Comparison of ENCODE assay signal across 8 cellular contexts in genomic region chrX:18873189-18873791, GRCh38.
A peak's percentile ranks its signal among the peaks of the same experiment; 100 is the strongest.
DNase-seq lines count a peak whose midpoint lies in the region; ATAC-seq, FAIRE-seq and TF ChIP-seq lines count a peak whose summit lies in the region.

No MANE protein-coding gene starts in this region.

- DNase-seq in ACHN (peak; percentile 8), HTR-8/SVneo (ENCODE audit: insufficient read length, low spot score) (peak; percentile 15), astrocyte of the hippocampus (ENCODE audit: low read depth, low spot score) (peak; percentile 76), kidney tubule cell (ENCODE audit: low spot score) (peak; percentile 57), cortex of kidney (lab: John Stamatoyannopoulos, UW) (no peak), GM10248 (ENCODE audit: extremely low spot score) (no peak), AML-193 (lab: John Stamatoyannopoulos, UW) (no peak)

- no peak for FAIRE-seq in HTR-8/SVneo (lab: Jason Lieb, UNC)

- in situ Hi-C loops in ACHN (cut with HindIII; ENCODE audit: low pct_ligation_motif_present, low pct_unique_long_range_greater_than_20kb, low sequenced_read_pairs), result no loop called here

- POLR2A ChIA-PET in GM10248 (lab: Yijun Ruan, JAX), result interaction anchor here (0.5 kb wide), 1 partner anchor 906 kb away, joined by 7 read pairs; no protein-coding TSS in a partner anchor

- TF ChIP-seq CTCF in GM10248 (IDR thresholded peaks at IDR 0.05; ENCODE audit: control extremely low read depth, extremely low read depth, low read depth, missing control alignments), result no peak

- CTCF ChIA-PET in GM10248 (lab: Yijun Ruan, JAX), result no interaction called here

- no peak for ATAC-seq in GM18517 (IDR thresholded peaks at IDR 0.05; ENCODE audit: unreplicated experiment)

Comparison
In these comparisons a context has a peak if more than half of its experiments do, and no peak if none do; other contexts are left out.
1. DNase-seq: peak in ACHN (single experiment), HTR-8/SVneo (single experiment), astrocyte of the hippocampus (single experiment) and kidney tubule cell (single experiment); none in cortex of kidney (single experiment), GM10248 (single experiment) and AML-193 (0 of 2).